Comparison of ENCODE assay signal across 16 cellular contexts in the genomic region with DNA sequence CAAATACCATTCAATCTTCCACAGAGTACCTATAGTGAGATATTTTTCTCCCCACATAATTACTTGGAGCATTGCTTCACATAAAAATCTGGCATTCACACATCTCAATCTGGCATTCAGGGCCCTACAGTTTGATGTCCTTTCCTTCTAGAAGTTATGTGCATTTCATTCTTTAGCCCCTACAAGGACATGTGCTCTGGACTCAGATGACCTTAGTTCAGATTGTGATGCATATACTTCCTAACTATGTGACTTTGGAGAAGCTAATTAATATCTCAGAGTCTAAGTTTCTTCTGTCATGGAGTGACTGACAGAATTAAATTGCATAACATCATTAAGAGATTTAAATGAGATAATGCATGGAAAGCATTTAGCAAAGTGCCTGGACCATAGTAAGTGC. TPM values are rescaled to one million over a fixed set of nuclear protein-coding genes. Genes with fewer than 3 reads are reported as not detected.
A peak's percentile ranks its signal among the peaks of the same experiment; 100 is the strongest.
DNase-seq lines count a peak whose midpoint lies in the region; TF ChIP-seq lines count a peak whose summit lies in the region.
"Had no signal": no experiment of that assay in that cellular context is flagged by ENCODE, and none has a peak within 500 bp of the region (broad histone marks: within the 10 kb centered on the region; RNA-seq: fewer than 3 reads in every experiment).

No MANE protein-coding gene starts in this region.

- TF ChIP-seq POLR2A in vagina (IDR thresholded peaks at IDR 0.05): no peak
- TF ChIP-seq POLR2A in esophagus muscularis mucosa (IDR thresholded peaks at IDR 0.05; ENCODE audit: low read depth): no peak

- H3K4me1 Mint-ChIP-seq in HFFc6 (ENCODE audit: low read depth) (peaks cover 55% of the 10 kb centered on the region), nephron (peaks cover 26% of the 10 kb centered on the region)
- H3K4me1 Mint-ChIP-seq in CD4-positive, alpha-beta memory T cell: no peaks in the 10 kb centered on the region
- H3K4me1 Mint-ChIP-seq: GM23338 had no signal

- H3K27ac Mint-ChIP-seq in HFFc6: peak overlapping the region; percentile 62; the same call in 1 of the 2 replicates
- H3K27ac Mint-ChIP-seq in nephron: peak overlapping the region in 2 of 3 experiments; percentile 85 to 90
- no peak overlapping the region for H3K27ac Mint-ChIP-seq in CD4-positive, alpha-beta memory T cell
- H3K27ac Mint-ChIP-seq: CD8-positive, alpha-beta T cell; GM23338; H9 had no signal

- H3K27me3 Mint-ChIP-seq in HFFc6 (ENCODE audit: insufficient read depth) (no peaks in the 10 kb centered on the region; the same call in 1 of the 2 replicates), nephron (ENCODE audit: low read depth) (no peaks in the 10 kb centered on the region)
- H3K27me3 Mint-ChIP-seq in CD4-positive, alpha-beta memory T cell: peaks cover under 1 to 13% of the 10 kb centered on the region in 2 donors

- no peaks in the 10 kb centered on the region for H3K27me3 ChIP-seq in vagina
- H3K27me3 ChIP-seq in CD4-positive, alpha-beta memory T cell (ENCODE audit: insufficient read depth, low read length): no peaks in the 10 kb centered on the region
- no peaks in the 10 kb centered on the region for H3K27me3 ChIP-seq in esophagus muscularis mucosa

- POLR2A ChIA-PET in CD4-positive, alpha-beta memory T cell (lab: Charles Lee; ENCODE audit: partially characterized antibody): no interaction called here

- no peak for TF ChIP-seq EP300 in esophagus muscularis mucosa (IDR thresholded peaks at IDR 0.05)

- H3K9me3 Mint-ChIP-seq in HFFc6: no peaks in the 10 kb centered on the region
- H3K9me3 Mint-ChIP-seq in nephron: no peaks in the 10 kb centered on the region
- peaks cover 0 to 4% (median 0%) of the 10 kb centered on the region in 8 donors for H3K9me3 Mint-ChIP-seq in CD4-positive, alpha-beta memory T cell
- H3K9me3 Mint-ChIP-seq: CD8-positive, alpha-beta T cell had no signal

- peaks cover 19% of the 10 kb centered on the region for H3K4me1 ChIP-seq in vagina
- no peaks in the 10 kb centered on the region for H3K4me1 ChIP-seq in CD4-positive, alpha-beta memory T cell (ENCODE audit: insufficient read depth, low read length)
- peaks cover 0 to 3% (median under 1%) of the 10 kb centered on the region in 4 donors for H3K4me1 ChIP-seq in esophagus muscularis mucosa

- intact Hi-C loops in vagina (cut with DNase I): no loop called here
- intact Hi-C loops in CD4-positive, alpha-beta memory T cell (cut with micrococcal nuclease): no loop called here
- intact Hi-C loops in esophagus muscularis mucosa (cut with DNase I): no loop called here

- no peaks in the 10 kb centered on the region for H3K36me3 ChIP-seq in vagina
- H3K36me3 ChIP-seq in CD4-positive, alpha-beta memory T cell (ENCODE audit: insufficient read depth, low read length): no peaks in the 10 kb centered on the region
- H3K36me3 ChIP-seq in esophagus muscularis mucosa: no peaks in the 10 kb centered on the region

- H3K36me3 Mint-ChIP-seq in HFFc6 (ENCODE audit: low read depth) (no peaks in the 10 kb centered on the region), nephron (ENCODE audit: low read depth) (no peaks in the 10 kb centered on the region)
- no peaks in the 10 kb centered on the region for H3K36me3 Mint-ChIP-seq in CD4-positive, alpha-beta memory T cell
- H3K36me3 Mint-ChIP-seq: CD8-positive, alpha-beta T cell had no signal

- CTCF ChIA-PET in CD4-positive, alpha-beta memory T cell (lab: Charles Lee; ENCODE audit: partially characterized antibody): no interaction called here

- H3K4me3 ChIP-seq in vagina (no peak overlapping the region), esophagus muscularis mucosa (no peak overlapping the region)
- no peak overlapping the region for H3K4me3 ChIP-seq in CD4-positive, alpha-beta memory T cell (ENCODE audit: low read length in 2 of 2)
- H3K4me3 ChIP-seq: GM12878, GM23338 had no signal

- H3K9me3 ChIP-seq in vagina (no peaks in the 10 kb centered on the region), esophagus muscularis mucosa (no peaks in the 10 kb centered on the region)
- no peaks in the 10 kb centered on the region for H3K9me3 ChIP-seq in CD4-positive, alpha-beta memory T cell (ENCODE audit: control insufficient read depth in 1 of 2, low read length in 2 of 2)
- H3K9me3 ChIP-seq: Caco-2 had no signal

- H3K27ac ChIP-seq in vagina (peak overlapping the region; percentile 46), esophagus muscularis mucosa (replicated peaks in 1 of 4) (no peak overlapping the region)
- H3K27ac ChIP-seq in CD4-positive, alpha-beta memory T cell (ENCODE audit: low read depth, low read length): no peak overlapping the region

- no peak overlapping the region; the same call in 1 of the 2 replicates for H3K4me3 Mint-ChIP-seq in HFFc6
- H3K4me3 Mint-ChIP-seq in nephron: no peak overlapping the region
- no peak overlapping the region for H3K4me3 Mint-ChIP-seq in CD4-positive, alpha-beta memory T cell
- H3K4me3 Mint-ChIP-seq: CD8-positive, alpha-beta T cell; GM23338; H9 had no signal

- no peak for TF ChIP-seq CTCF in HFFc6 (IDR thresholded peaks at IDR 0.05)
- TF ChIP-seq CTCF in nephron (IDR thresholded peaks at IDR 0.05; ENCODE audit: unreplicated experiment in 3 of 3): no peak
- TF ChIP-seq CTCF in vagina (IDR thresholded peaks at IDR 0.05): no peak
- TF ChIP-seq CTCF in esophagus muscularis mucosa (IDR thresholded peaks at IDR 0.05): no peak

- DNase-seq in HFFc6 (no peak), vagina (ENCODE audit: extremely low spot score in 2 of 2) (no peak), ureter (ENCODE audit: low spot score) (no peak), esophagus muscularis mucosa (ENCODE audit: extremely low spot score) (no peak)
- DNase-seq in CD4-positive, alpha-beta memory T cell: no peak
- DNase-seq: C1 segment of cervical spinal cord; Caco-2; CD8-positive, alpha-beta T cell; DMS153; DND-41; EL; GDM1; H9 had no signal

RNA-seq across cellular contexts. Expression of gene PRSS23, which starts 25.9 kb away (rescaled TPM):
- total RNA-seq in HFFc6 (2021; fragmentation: NEBNext Ultra II Directional; extraction: Animal tissue kit (Norgen Biotek cat#: 25700)): 100 to 1,000 TPM; 192 to 356 (median 243) TPM
- total RNA-seq in vagina (40.3 TPM), ureter (27.8 TPM), esophagus muscularis mucosa (10 to 100 TPM; 33.4 to 68.8 (median 46.4) TPM)
- total RNA-seq in CD4-positive, alpha-beta memory T cell: not detected
- under 1 TPM in 1 of 2 donors, not detected in 1; 0.08 TPM for polyA plus RNA-seq in CD4-positive, alpha-beta memory T cell

Comparison
In these comparisons a context has a peak if more than half of its experiments do, and no peak if none do; other contexts are left out.
1. H3K27ac Mint-ChIP-seq: peak in HFFc6 (single experiment) and nephron (2 of 3); none in CD4-positive, alpha-beta memory T cell (0 of 7).
2. RNA of gene PRSS23, which starts 25.9 kb away (total RNA-seq): 192 to 356 TPM in HFFc6, 33.4 to 68.8 TPM in esophagus muscularis mucosa, 40.3 TPM in vagina (single experiment) and 27.8 TPM in ureter (single experiment); not detected in CD4-positive, alpha-beta memory T cell; every median in the first group is over 10 times any median in the second.